In genomic region chr12:93569656-93570551, GRCh38 we compare ENCODE assay signal across 8 cellular contexts. TPM values are rescaled to one million over a fixed set of nuclear protein-coding genes. Genes with fewer than 3 reads are reported as not detected.
A peak's percentile ranks its signal among the peaks of the same experiment; 100 is the strongest.
DNase-seq lines count a peak whose midpoint lies in the region; ATAC-seq and TF ChIP-seq lines count a peak whose summit lies in the region.

No MANE protein-coding gene starts in this region.

- ATAC-seq in GM19035 (IDR thresholded peaks at IDR 0.05; ENCODE audit: unreplicated experiment) (peak; percentile 41), HG03460 (IDR thresholded peaks at IDR 0.05; ENCODE audit: unreplicated experiment) (peak; percentile 46), esophagus mucosa (peak; percentile 73)
- peak; percentile 64 to 66 for ATAC-seq in activated T-cell treated with anti-CD3 and anti-CD28 coated beads, Interleukin-2, amount 50 U/mL, for 4 hours

- DNase-seq in BE2C (peak; percentile 88), NOMO-1 treated with dmso at 0.1 percent for 144 hours (lab: John Stamatoyannopoulos, UW; ENCODE audit: unreplicated experiment) (peak; percentile 77)
- DNase-seq in activated T-cell treated with anti-CD3 and anti-CD28 coated beads, Interleukin-2, amount 50 U/mL, for 4 hours: peak; percentile 71
- peak; percentile 67 for DNase-seq in stimulated activated CD8-positive, alpha-beta memory T cell treated with anti-CD3 and anti-CD28 coated beads, Interleukin-7, amount 100 ng/mL, for 24 hours (ENCODE audit: low read depth)

- H3K9me3 ChIP-seq in BE2C (no peaks in the 10 kb centered on the region), muscle layer of duodenum (ENCODE audit: control insufficient read depth in 1 of 2, low read length in 2 of 2) (no peaks in the 10 kb centered on the region)

- peaks cover 28% of the 10 kb centered on the region for H3K4me1 Mint-ChIP-seq in activated T-cell treated with anti-CD3 and anti-CD28 coated beads, Interleukin-2, amount 50 U/mL, for 4 hours (ENCODE audit: low read depth)

- peak; percentile 80 for TF ChIP-seq CTCF in BE2C (IDR thresholded peaks at IDR 0.05; ENCODE audit: low read depth, low read length)

- H3K27me3 Mint-ChIP-seq in activated T-cell treated with anti-CD3 and anti-CD28 coated beads, Interleukin-2, amount 50 U/mL, for 4 hours (ENCODE audit: low read depth): peaks cover 3% of the 10 kb centered on the region

- H3K27ac ChIP-seq in muscle layer of duodenum (ENCODE audit: low read length): peak overlapping the region; percentile 86

- H3K4me1 ChIP-seq in BE2C (no peaks in the 10 kb centered on the region), muscle layer of duodenum (ENCODE audit: control insufficient read depth in 1 of 2, insufficient read depth in 2 of 2, low read length in 2 of 2) (no peaks in the 10 kb centered on the region)

- H3K9me3 Mint-ChIP-seq in activated T-cell treated with anti-CD3 and anti-CD28 coated beads, Interleukin-2, amount 50 U/mL, for 4 hours: no peaks in the 10 kb centered on the region

- peaks cover 77% of the 10 kb centered on the region for H3K27me3 ChIP-seq in BE2C
- H3K27me3 ChIP-seq in muscle layer of duodenum (ENCODE audit: low read depth, low read length): no peaks in the 10 kb centered on the region

- H3K4me3 Mint-ChIP-seq in activated T-cell treated with anti-CD3 and anti-CD28 coated beads, Interleukin-2, amount 50 U/mL, for 4 hours: peak overlapping the region; percentile 88

- no peaks in the 10 kb centered on the region; the same call in 1 of the 2 replicates for H3K36me3 ChIP-seq in BE2C
- peaks cover 1 to 13% of the 10 kb centered on the region in 2 donors for H3K36me3 ChIP-seq in muscle layer of duodenum (ENCODE audit: control insufficient read depth in 1 of 2, insufficient read depth in 2 of 2, low read length in 2 of 2)

- H3K4me3 ChIP-seq in BE2C (ENCODE audit: low read depth, low read length): peak overlapping the region; percentile 64
- H3K4me3 ChIP-seq in muscle layer of duodenum (ENCODE audit: low read depth in 1 of 2, low read length in 2 of 2): peak overlapping the region; percentile 87

- peaks cover 6% of the 10 kb centered on the region for H3K36me3 Mint-ChIP-seq in activated T-cell treated with anti-CD3 and anti-CD28 coated beads, Interleukin-2, amount 50 U/mL, for 4 hours (ENCODE audit: insufficient read depth)

RNA-seq across cellular contexts. Expression of gene SOCS2, which starts 2.6 kb away (rescaled TPM):
- 1.1 TPM for polyA plus RNA-seq in BE2C (2012; ENCODE audit: insufficient read depth, insufficient read length, low read depth)
- 10 to 100 TPM in 1 of 3 donors, 1 to 10 TPM in 2; 6.5 to 10.9 (median 8.6) TPM for total RNA-seq in activated T-cell treated with anti-CD3 and anti-CD28 coated beads, Interleukin-2, amount 50 U/mL, for 4 hours
- 5.8 TPM for total RNA-seq in esophagus mucosa

Comparison
In these comparisons a context has a peak if more than half of its experiments do, and no peak if none do; other contexts are left out.
1. Peak in every context shown above with its lines: DNase-seq, ATAC-seq, H3K4me3 ChIP-seq and H3K27ac ChIP-seq.